15 cellular contexts compared by ENCODE assay signal in the genomic region with DNA sequence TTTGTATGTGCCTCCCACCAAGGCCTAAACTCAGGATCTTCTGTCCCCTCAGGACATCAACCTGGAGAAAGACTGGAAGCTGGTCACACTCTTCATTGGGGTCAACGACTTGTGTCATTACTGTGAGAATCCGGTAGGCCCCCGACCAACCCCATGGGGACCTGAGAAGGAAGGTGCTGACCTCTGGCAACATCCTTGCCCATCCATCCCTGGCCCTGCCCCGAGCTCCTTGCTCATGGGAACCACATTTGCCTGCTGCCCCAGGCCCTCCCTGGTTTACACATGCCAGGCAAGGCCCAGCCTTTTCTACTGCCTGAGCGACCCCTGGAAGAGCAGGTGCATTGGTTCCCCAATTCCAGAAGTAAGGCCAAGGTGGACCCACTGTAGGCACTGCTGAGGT.
DNase-seq lines count a peak whose midpoint lies in the region; ATAC-seq, FAIRE-seq and TF ChIP-seq lines count a peak whose summit lies in the region.
"Had no signal": no experiment of that assay in that cellular context is flagged by ENCODE, and none has a peak within 500 bp of the region (broad histone marks: within the 10 kb centered on the region; RNA-seq: fewer than 3 reads in every experiment).

No MANE protein-coding gene starts in this region.

- no peaks in the 10 kb centered on the region for H3K36me3 ChIP-seq in CD4-positive, CD25-positive, alpha-beta regulatory T cell (ENCODE audit: control insufficient read depth, insufficient read depth, low read length)
- H3K36me3 ChIP-seq in kidney (ENCODE audit: control insufficient read depth in 1 of 2, insufficient read depth in 2 of 2, low read length in 2 of 2) (no peaks in the 10 kb centered on the region), sigmoid colon (no peaks in the 10 kb centered on the region), Karpas-422 (ENCODE audit: insufficient read depth, low read length) (no peaks in the 10 kb centered on the region)
- H3K36me3 ChIP-seq: BLaER1 treated with 17β-estradiol and CSF1 and Interleukin-3, amounts not matched to agents 10 nM and 100 nM had no signal

- no peak overlapping the region for H3K4me3 ChIP-seq in CD4-positive, CD25-positive, alpha-beta regulatory T cell (ENCODE audit: low read depth, low read length)
- H3K4me3 ChIP-seq in kidney (ENCODE audit: low read length in 2 of 2) (no peak overlapping the region), sigmoid colon (no peak overlapping the region), Karpas-422 (ENCODE audit: low read length) (no peak overlapping the region)
- H3K4me3 ChIP-seq: BLaER1 treated with 17β-estradiol and CSF1 and Interleukin-3, amounts not matched to agents 10 nM and 100 nM had no signal

- no peak overlapping the region for H3K27ac ChIP-seq in CD4-positive, CD25-positive, alpha-beta regulatory T cell (ENCODE audit: insufficient read depth, low read length, poor library complexity, severe bottlenecking)
- H3K27ac ChIP-seq in kidney (ENCODE audit: low read depth in 2 of 2, low read length in 2 of 2): peak overlapping the region; percentile 80 to 89
- H3K27ac ChIP-seq in sigmoid colon: peak overlapping the region; percentile 90 to 94 (median 92)
- H3K27ac ChIP-seq in Karpas-422 (ENCODE audit: low read length): no peak overlapping the region

- H3K4me1 Mint-ChIP-seq in CD4-positive, CD25-positive, alpha-beta regulatory T cell: peaks cover 13 to 71% (median 42%) of the 10 kb centered on the region in 4 donors
- peaks cover 41% of the 10 kb centered on the region for H3K4me1 Mint-ChIP-seq in T-helper 17 cell

- no peak overlapping the region for H3K4me2 ChIP-seq in Karpas-422 (ENCODE audit: low read depth, low read length, poor library complexity, severe bottlenecking)

- H3K27me3 Mint-ChIP-seq in CD4-positive, CD25-positive, alpha-beta regulatory T cell: no peaks in the 10 kb centered on the region
- H3K27me3 Mint-ChIP-seq in T-helper 17 cell: no peaks in the 10 kb centered on the region
- H3K27me3 Mint-ChIP-seq: stimulated activated memory B cell treated with anti-CD40 and anti-IgM and Interleukin-4, amounts not matched to agents 10 μg/mL and 1 μg/mL and 100 μg/mL, for 72 hours had no signal

- intact Hi-C loops in kidney (cut with DNase I): no loop called here
- intact Hi-C loops in sigmoid colon (cut with DNase I): loop anchor here (2.0 to 5.0 kb wide), 2 partner anchors 90 to 234 kb away; a partner anchor contains a TSS

- peak overlapping the region; percentile 48 to 100 (median 90) for H3K27ac Mint-ChIP-seq in CD4-positive, CD25-positive, alpha-beta regulatory T cell
- no peak overlapping the region for H3K27ac Mint-ChIP-seq in T-helper 17 cell

- no peak for ATAC-seq in CD4-positive, CD25-positive, alpha-beta regulatory T cell (ENCODE audit: low read depth in 2 of 2)
- ATAC-seq in T-helper 17 cell: no peak
- no peak for ATAC-seq in GM18870 (IDR thresholded peaks at IDR 0.05; ENCODE audit: unreplicated experiment)
- ATAC-seq: stimulated activated memory B cell treated with anti-CD40 and anti-IgM and Interleukin-4, amounts not matched to agents 10 μg/mL and 1 μg/mL and 100 μg/mL, for 72 hours had no signal

- WGBS in sigmoid colon, 2 donors: 74 to 96% methylated on average over 5 of the region's 5 CpGs

- peaks cover 49% of the 10 kb centered on the region for H3K4me1 ChIP-seq in CD4-positive, CD25-positive, alpha-beta regulatory T cell (ENCODE audit: control insufficient read depth, insufficient read depth, low read length, poor library complexity, severe bottlenecking)
- H3K4me1 ChIP-seq in kidney (ENCODE audit: control insufficient read depth in 1 of 2, insufficient read depth in 1 of 2, low read depth in 1 of 2, low read length in 2 of 2): peaks cover 8 to 21% of the 10 kb centered on the region in 2 donors
- H3K4me1 ChIP-seq in sigmoid colon: peaks cover 0 to 74% (median 63%) of the 10 kb centered on the region in 4 donors
- no peaks in the 10 kb centered on the region for H3K4me1 ChIP-seq in Karpas-422 (ENCODE audit: low read length)

- H3K27me3 ChIP-seq in CD4-positive, CD25-positive, alpha-beta regulatory T cell (ENCODE audit: control insufficient read depth, insufficient read depth, low read length): no peaks in the 10 kb centered on the region
- H3K27me3 ChIP-seq in sigmoid colon (no peaks in the 10 kb centered on the region), Karpas-422 (ENCODE audit: low read length) (no peaks in the 10 kb centered on the region)
- H3K27me3 ChIP-seq: BLaER1 treated with 17β-estradiol and CSF1 and Interleukin-3, amounts not matched to agents 10 nM and 100 nM had no signal

- no peak overlapping the region for H2AFZ ChIP-seq in Karpas-422 (ENCODE audit: low read length)

- no peak for DNase-seq in CD4-positive, CD25-positive, alpha-beta regulatory T cell
- DNase-seq in T-helper 17 cell: no peak
- DNase-seq in kidney: peak; percentile 62
- no peak for DNase-seq in sigmoid colon
- DNase-seq in Karpas-422: no peak
- no peak for DNase-seq in Ammon's horn (ENCODE audit: low spot score)
- no peak for DNase-seq in NCI-H1930 (lab: John Stamatoyannopoulos, UW)
- DNase-seq: activated CD4-positive, alpha-beta T cell treated with anti-CD3 and anti-CD28 coated beads for 4 hours; NCI-H2227 treated with DMSO at 0.1 percent for 48 hours; occipital lobe had no signal

- TF ChIP-seq POLR2A in sigmoid colon (IDR thresholded peaks at IDR 0.05): no peak

- no peak for FAIRE-seq in kidney (lab: Jason Lieb, UNC)
- FAIRE-seq: HTR-8/SVneo, keratinocyte had no signal

- no peaks in the 10 kb centered on the region for H3K9me3 ChIP-seq in CD4-positive, CD25-positive, alpha-beta regulatory T cell (ENCODE audit: control insufficient read depth in 2 of 2, low read length in 2 of 2)
- H3K9me3 ChIP-seq in T-helper 17 cell (ENCODE audit: control insufficient read depth, low read length, poor library complexity, severe bottlenecking): no peaks in the 10 kb centered on the region
- no peaks in the 10 kb centered on the region for H3K9me3 ChIP-seq in kidney (ENCODE audit: control insufficient read depth in 1 of 2, low read length in 2 of 2)
- no peaks in the 10 kb centered on the region for H3K9me3 ChIP-seq in sigmoid colon
- H3K9me3 ChIP-seq in Karpas-422 (ENCODE audit: low read length): no peaks in the 10 kb centered on the region
- H3K9me3 ChIP-seq: BLaER1 treated with 17β-estradiol and CSF1 and Interleukin-3, amounts not matched to agents 10 nM and 100 nM had no signal

- TF ChIP-seq CTCF in kidney (IDR thresholded peaks at IDR 0.05; ENCODE audit: borderline replicate concordance, extremely low read depth, insufficient read depth) (no peak), sigmoid colon (IDR thresholded peaks at IDR 0.05) (no peak)

- H3K9me3 Mint-ChIP-seq in CD4-positive, CD25-positive, alpha-beta regulatory T cell: no peaks in the 10 kb centered on the region
- H3K9me3 Mint-ChIP-seq: stimulated activated memory B cell treated with anti-CD40 and anti-IgM and Interleukin-4, amounts not matched to agents 10 μg/mL and 1 μg/mL and 100 μg/mL, for 72 hours had no signal

- H3K36me3 Mint-ChIP-seq in CD4-positive, CD25-positive, alpha-beta regulatory T cell: peaks cover 3% of the 10 kb centered on the region
- H3K36me3 Mint-ChIP-seq in T-helper 17 cell (ENCODE audit: low read depth): peaks cover 2% of the 10 kb centered on the region
- H3K36me3 Mint-ChIP-seq: stimulated activated memory B cell treated with anti-CD40 and anti-IgM and Interleukin-4, amounts not matched to agents 10 μg/mL and 1 μg/mL and 100 μg/mL, for 72 hours had no signal

- no peaks in the 10 kb centered on the region for H3K79me2 ChIP-seq in Karpas-422 (ENCODE audit: low read length)

- no peak for TF ChIP-seq EP300 in sigmoid colon (IDR thresholded peaks at IDR 0.05)

- H4K20me1 ChIP-seq in Karpas-422 (ENCODE audit: insufficient read depth, low read depth, low read length): no peaks in the 10 kb centered on the region
- H4K20me1 ChIP-seq: BLaER1 treated with 17β-estradiol and CSF1 and Interleukin-3, amounts not matched to agents 10 nM and 100 nM had no signal

- no peak overlapping the region for H3K9ac ChIP-seq in kidney (ENCODE audit: low read length in 2 of 2)
- no peak overlapping the region for H3K9ac ChIP-seq in Karpas-422 (ENCODE audit: low read length)

- H3K4me3 Mint-ChIP-seq in CD4-positive, CD25-positive, alpha-beta regulatory T cell: no peak overlapping the region
- peak overlapping the region; percentile 60 for H3K4me3 Mint-ChIP-seq in T-helper 17 cell
- H3K4me3 Mint-ChIP-seq: stimulated activated memory B cell treated with anti-CD40 and anti-IgM and Interleukin-4, amounts not matched to agents 10 μg/mL and 1 μg/mL and 100 μg/mL, for 72 hours had no signal

- no peaks in the 10 kb centered on the region for H3K9me2 ChIP-seq in Karpas-422 (replicated peaks; ENCODE audit: insufficient read depth, low read length)

Comparison
In these comparisons a context has a peak if more than half of its experiments do, and no peak if none do; other contexts are left out.
1. H3K27ac ChIP-seq: peak in kidney (2 of 2) and sigmoid colon (4 of 4); none in CD4-positive, CD25-positive, alpha-beta regulatory T cell (single experiment) and Karpas-422 (single experiment).